ENCODE assay signal across 8 cellular contexts in genomic region chr4:1767058-1767769, GRCh38. TPM values are rescaled to one million over a fixed set of nuclear protein-coding genes. Genes with fewer than 3 reads are reported as not detected.
DNase-seq lines count a peak whose midpoint lies in the region; ATAC-seq lines count a peak whose summit lies in the region.

No MANE protein-coding gene starts in this region.

- H3K9me3 ChIP-seq in adipocyte (ENCODE audit: control insufficient read depth, low read length) (no peaks in the 10 kb centered on the region), thymus (ENCODE audit: control insufficient read depth) (peaks cover 2% of the 10 kb centered on the region)

- no peak overlapping the region for H3K9ac ChIP-seq in adipocyte (ENCODE audit: low read length)

- peaks cover 31% of the 10 kb centered on the region for H3K27me3 ChIP-seq in adipocyte (replicated peaks; ENCODE audit: control insufficient read depth, insufficient read depth, low read length)
- H3K27me3 ChIP-seq in thymus (ENCODE audit: control insufficient read depth, insufficient read depth) = peaks cover 69% of the 10 kb centered on the region

- ATAC-seq in GM18861 (IDR thresholded peaks at IDR 0.05; ENCODE audit: unreplicated experiment) = no peak

- no peaks in the 10 kb centered on the region for H3K36me3 ChIP-seq in adipocyte (ENCODE audit: control insufficient read depth, insufficient read depth, low read length, severe bottlenecking)
- no peaks in the 10 kb centered on the region for H3K36me3 ChIP-seq in thymus (ENCODE audit: control insufficient read depth, insufficient read depth)

- H3K4me1 ChIP-seq in adipocyte (ENCODE audit: control insufficient read depth, insufficient read depth, low read length) (peaks cover 3% of the 10 kb centered on the region), thymus (ENCODE audit: control insufficient read depth, insufficient read depth, low read length) (peaks cover 5% of the 10 kb centered on the region)

- no peak overlapping the region for H3K27ac ChIP-seq in thymus (ENCODE audit: low read depth)

- H3K4me3 ChIP-seq in adipocyte (ENCODE audit: low read length) (no peak overlapping the region), thymus (ENCODE audit: low read length) (peak overlapping the region; percentile 50)

- 5% methylated on average over 81 of the region's 84 CpGs for WGBS in thymus

- DNase-seq in NCI-H1417 (lab: John Stamatoyannopoulos, UW) (peak in 2 of 3 experiments; percentile 41 to 48), NCI-H1417 treated with DMSO at 0.1 percent for 48 hours (lab: John Stamatoyannopoulos, UW) (no peak), adipocyte (ENCODE audit: low read depth) (peak; percentile 48), iPS-NIHi7 (ENCODE audit: extremely low spot score) (peak; percentile 75), AML-193 (lab: John Stamatoyannopoulos, UW) (no peak), NCI-H345 (lab: John Stamatoyannopoulos, UW) (no peak)

RNA-seq across cellular contexts. Expression of gene FGFR3, which starts 25.9 kb away (rescaled TPM):
- polyA plus RNA-seq in thymus = 13.2 TPM

RNA-seq across cellular contexts. Expression of gene TACC3, which starts 45.9 kb away (rescaled TPM):
- polyA plus RNA-seq in thymus = 46.7 TPM

RNA-seq across cellular contexts. Expression of gene TMEM129, which starts 46.1 kb away (rescaled TPM):
- 23.2 TPM for polyA plus RNA-seq in thymus

RNA-seq across cellular contexts. Expression of gene SLBP, which starts 55.1 kb away (rescaled TPM):
- polyA plus RNA-seq in thymus = 53.1 TPM

Comparison
In these comparisons a context has a peak if more than half of its experiments do, and no peak if none do; other contexts are left out.
1. DNase-seq: peak in NCI-H1417 (2 of 3), adipocyte (single experiment) and iPS-NIHi7 (single experiment); none in NCI-H1417 treated with DMSO at 0.1 percent for 48 hours (single experiment), AML-193 (0 of 2) and NCI-H345 (single experiment).